8 cellular contexts compared by ENCODE assay signal in the genomic region with DNA sequence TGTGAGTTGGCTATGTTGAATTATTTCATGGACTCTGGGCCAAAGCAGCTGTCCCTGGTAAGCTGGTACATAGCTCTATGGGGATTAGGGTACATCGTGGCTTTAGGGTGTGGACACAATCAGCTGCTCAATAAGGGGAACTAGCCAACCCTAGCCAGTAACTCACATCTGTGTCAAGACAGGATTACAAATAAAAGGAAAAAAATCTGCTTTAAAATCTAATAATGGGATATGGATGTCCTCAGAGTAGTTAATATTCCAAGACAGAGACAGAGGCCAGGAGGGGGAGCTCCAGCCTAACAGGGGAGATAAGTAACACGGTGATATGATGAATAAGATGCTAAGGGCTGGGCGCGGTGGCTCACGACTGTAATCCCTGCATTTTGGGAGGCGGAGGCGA. TPM values are rescaled to one million over a fixed set of nuclear protein-coding genes. Genes with fewer than 3 reads are reported as not detected.
A peak's percentile ranks its signal among the peaks of the same experiment; 100 is the strongest.
DNase-seq lines count a peak whose midpoint lies in the region; ATAC-seq and TF ChIP-seq lines count a peak whose summit lies in the region.

No MANE protein-coding gene starts in this region.

- no peaks in the 10 kb centered on the region for H3K4me1 ChIP-seq in mucosa of descending colon (ENCODE audit: low read depth)

- peak; percentile 62 for ATAC-seq in mucosa of descending colon
- ATAC-seq in stimulated activated naive CD8-positive, alpha-beta T cell treated with anti-CD3 and anti-CD28 coated beads, Interleukin-15, Interleukin-2, amounts not matched to agents 100 U/mL and 50 U/mL, for 24 hours, result no peak
- ATAC-seq in GM18868 (IDR thresholded peaks at IDR 0.05; ENCODE audit: unreplicated experiment), result no peak

- no peak overlapping the region for H3K4me3 ChIP-seq in mucosa of descending colon

- no peaks in the 10 kb centered on the region for H3K36me3 ChIP-seq in mucosa of descending colon (ENCODE audit: low read depth)

- intact Hi-C loops in mucosa of descending colon (cut with DNase I, micrococcal nuclease), result no loop called here

- DNase-seq in COLO668 (lab: John Stamatoyannopoulos, UW; ENCODE audit: unreplicated experiment) (peak; percentile 49), MV-4-11 (lab: John Stamatoyannopoulos, UW) (peak; percentile 35), dedifferentiated amniotic fluid mesenchymal stem cell (ENCODE audit: extremely low spot score) (peak; percentile 36), mucosa of descending colon (peak in 2 of 3 donors; percentile 66 to 86), SW480 (ENCODE audit: low spot score) (no peak)
- peak; percentile 16 to 39 (median 28) for DNase-seq in activated CD4-positive, CD25-positive, alpha-beta regulatory T cell (lab: John Stamatoyannopoulos, UW)
- DNase-seq in stimulated activated naive CD8-positive, alpha-beta T cell treated with anti-CD3 and anti-CD28 coated beads, Interleukin-15, Interleukin-2, amounts not matched to agents 100 U/mL and 50 U/mL, for 24 hours, result peak; percentile 62

- no peak for TF ChIP-seq CTCF in mucosa of descending colon (IDR thresholded peaks at IDR 0.05)

- peaks cover 3% of the 10 kb centered on the region for H3K9me3 ChIP-seq in mucosa of descending colon

RNA-seq across cellular contexts. Expression of gene ZNF766, which starts 21.1 kb away (rescaled TPM):
- total RNA-seq in mucosa of descending colon, result 10 to 100 TPM; 11.4 to 21.0 (median 12.8) TPM

RNA-seq across cellular contexts. Expression of gene ZNF480, which starts 48.7 kb away (rescaled TPM):
- total RNA-seq in mucosa of descending colon, result 10 to 100 TPM; 12.8 to 16.9 (median 15.0) TPM

RNA-seq across cellular contexts. Expression of gene PPP2R1A, which starts 58.4 kb away (rescaled TPM):
- 100 to 1,000 TPM; 212 to 274 (median 273) TPM for total RNA-seq in mucosa of descending colon
